Comparison of ENCODE assay signal across 8 cellular contexts in the genomic region with DNA sequence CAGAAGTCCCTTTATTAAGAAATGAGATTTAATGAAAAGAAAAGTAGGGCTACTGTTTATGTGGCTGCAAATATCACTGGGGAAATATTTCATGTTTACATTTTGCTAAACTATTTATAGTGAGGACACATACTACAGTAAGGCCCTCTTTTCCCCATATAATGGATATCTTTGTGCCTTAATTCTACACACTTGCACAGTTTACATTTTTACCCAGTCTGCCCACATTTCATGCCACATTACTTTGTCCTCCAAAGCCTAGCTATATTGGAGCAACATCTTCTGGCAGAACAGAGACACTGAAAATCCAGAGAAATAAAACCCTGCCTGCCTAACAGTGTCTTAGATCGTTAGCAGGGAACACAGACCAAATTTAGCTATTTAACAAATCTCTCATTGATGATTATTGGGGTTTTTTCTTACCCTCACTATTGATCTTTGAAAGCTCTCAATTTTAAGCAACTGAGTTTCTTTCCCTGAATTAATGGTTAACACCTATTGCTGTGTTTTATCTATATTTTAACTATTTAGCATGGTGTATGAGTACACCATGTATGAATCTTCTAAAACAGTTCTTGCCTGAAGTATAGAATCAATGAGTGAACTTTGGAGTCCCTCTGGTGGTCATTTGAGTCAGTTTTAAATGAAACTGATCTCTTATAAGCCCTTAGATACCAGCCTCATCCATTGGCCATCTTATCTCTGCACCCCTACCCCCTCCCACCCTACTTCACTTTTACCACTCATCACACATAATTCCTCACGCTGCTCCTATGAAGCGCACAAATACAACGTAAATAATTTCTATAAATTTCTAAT.
DNase-seq lines count a peak whose midpoint lies in the region; ATAC-seq and TF ChIP-seq lines count a peak whose summit lies in the region.

No MANE protein-coding gene starts in this region.

- H3K27ac ChIP-seq in PC-9 (no peak overlapping the region), tibial artery (no peak overlapping the region)

- H3K36me3 ChIP-seq in BE2C, result no peaks in the 10 kb centered on the region
- H3K36me3 ChIP-seq in PC-9 (ENCODE audit: low read depth), result no peaks in the 10 kb centered on the region
- H3K36me3 ChIP-seq in tibial artery, result no peaks in the 10 kb centered on the region

- POLR2A ChIA-PET in PC-9 (lab: Charles Lee; ENCODE audit: unreplicated experiment), result no interaction called here

- ATAC-seq in GM18858 (IDR thresholded peaks at IDR 0.05; ENCODE audit: unreplicated experiment) (peak; percentile 81), HG03432 (IDR thresholded peaks at IDR 0.05; ENCODE audit: unreplicated experiment) (peak; percentile 90), HG02763 (IDR thresholded peaks at IDR 0.05; ENCODE audit: unreplicated experiment) (no peak)

- H4K20me1 ChIP-seq in PC-9 (ENCODE audit: insufficient read depth), result no peaks in the 10 kb centered on the region

- H3K27me3 ChIP-seq in BE2C, result no peaks in the 10 kb centered on the region
- no peaks in the 10 kb centered on the region for H3K27me3 ChIP-seq in PC-9 (ENCODE audit: insufficient read depth, low read depth)
- H3K27me3 ChIP-seq in tibial artery, result no peaks in the 10 kb centered on the region

- DNase-seq in BE2C, result no peak
- no peak for DNase-seq in PC-9
- peak; percentile 97 for DNase-seq in foreskin melanocyte
- DNase-seq in tibial artery, result no peak
- no peak for DNase-seq in cerebellar nuclear complex (lab: John Stamatoyannopoulos, UW)

- no peaks in the 10 kb centered on the region for H3K9me3 ChIP-seq in BE2C
- no peaks in the 10 kb centered on the region for H3K9me3 ChIP-seq in PC-9 (ENCODE audit: insufficient read depth, low read depth)
- no peaks in the 10 kb centered on the region for H3K9me3 ChIP-seq in tibial artery

- TF ChIP-seq CTCF in BE2C (IDR thresholded peaks at IDR 0.05; ENCODE audit: low read depth, low read length) (peak; percentile 53), PC-9 (conservative IDR thresholded peaks at IDR 0.05) (peak; percentile 56), tibial artery (IDR thresholded peaks at IDR 0.05) (peak; percentile 27 to 35)

- H3K4me1 ChIP-seq in BE2C, result peaks cover 10% of the 10 kb centered on the region; the same call in 1 of the 2 replicates
- no peaks in the 10 kb centered on the region for H3K4me1 ChIP-seq in PC-9 (replicated peaks; ENCODE audit: insufficient read depth)
- peaks cover 0 to 22% (median 0%) of the 10 kb centered on the region in 4 donors for H3K4me1 ChIP-seq in tibial artery

- BruUV-seq in PC-9 (replicated peaks; lab: Mats Ljungman, UMichigan), result no TSS peak

- no peaks in the 10 kb centered on the region for H3K9me2 ChIP-seq in PC-9 (ENCODE audit: insufficient read depth)

- intact Hi-C loops in PC-9 (cut with micrococcal nuclease; ENCODE audit: unreplicated experiment), result loop anchor here (2.0 to 5.0 kb wide), 2 partner anchors 1571 to 1922 kb away; no protein-coding TSS in a partner anchor
- intact Hi-C loops in tibial artery (cut with DNase I; ENCODE audit: low total_unique reads), result no loop called here

- no peaks in the 10 kb centered on the region for H3K79me2 ChIP-seq in PC-9 (ENCODE audit: low read depth)

- no peaks in the 10 kb centered on the region for H3F3A ChIP-seq in PC-9 (ENCODE audit: insufficient read depth, low read depth)

- no peak overlapping the region for H3K4me2 ChIP-seq in PC-9

- no peak overlapping the region for H3K4me3 ChIP-seq in BE2C (ENCODE audit: low read depth, low read length)
- H3K4me3 ChIP-seq in PC-9, result no peak overlapping the region
- no peak overlapping the region for H3K4me3 ChIP-seq in tibial artery

- H2AFZ ChIP-seq in PC-9, result no peak overlapping the region

- CTCF ChIA-PET in PC-9 (lab: Charles Lee), result no interaction called here
